In the genomic region with DNA sequence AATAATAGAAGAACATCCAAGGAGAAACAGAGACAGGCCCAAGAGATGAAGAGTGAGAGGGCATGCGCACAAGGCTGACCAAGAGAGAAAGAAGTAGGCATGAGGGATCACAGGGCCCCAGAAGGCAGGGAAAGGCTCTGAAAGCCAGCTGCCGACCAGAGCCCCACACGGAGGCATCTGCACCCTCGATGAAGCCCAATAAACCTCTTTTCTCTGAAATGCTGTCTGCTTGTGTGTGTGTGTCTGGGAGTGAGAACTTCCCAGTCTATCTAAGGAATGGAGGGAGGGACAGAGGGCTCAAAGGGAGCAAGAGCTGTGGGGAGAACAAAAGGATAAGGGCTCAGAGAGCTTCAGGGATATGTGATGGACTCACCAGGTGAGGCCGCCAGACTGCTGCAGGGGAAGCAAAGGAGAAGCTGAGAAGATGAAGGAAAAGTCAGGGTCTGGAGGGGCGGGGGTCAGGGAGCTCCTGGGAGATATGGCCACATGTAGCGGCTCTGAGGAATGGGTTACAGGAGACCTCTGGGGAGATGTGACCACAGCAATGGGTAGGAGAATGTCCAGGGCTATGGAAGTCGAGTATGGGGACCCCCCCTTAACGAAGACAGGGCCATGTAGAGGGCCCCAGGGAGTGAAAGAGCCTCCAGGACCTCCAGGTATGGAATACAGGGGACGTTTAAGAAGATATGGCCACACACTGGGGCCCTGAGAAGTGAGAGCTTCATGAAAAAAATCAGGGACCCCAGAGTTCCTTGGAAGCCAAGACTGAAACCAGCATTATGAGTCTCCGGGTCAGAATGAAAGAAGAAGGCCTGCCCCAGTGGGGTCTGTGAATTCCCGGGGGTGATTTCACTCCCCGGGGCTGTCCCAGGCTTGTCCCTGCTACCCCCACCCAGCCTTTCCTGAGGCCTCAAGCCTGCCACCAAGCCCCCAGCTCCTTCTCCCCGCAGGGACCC, we compare ENCODE assay signal across 11 cellular contexts. TPM values are rescaled to one million over a fixed set of nuclear protein-coding genes. Genes with fewer than 3 reads are reported as not detected.
DNase-seq lines count a peak whose midpoint lies in the region; ATAC-seq and TF ChIP-seq lines count a peak whose summit lies in the region.
"Had no signal": no experiment of that assay in that cellular context is flagged by ENCODE, and none has a peak within 500 bp of the region (broad histone marks: within the 10 kb centered on the region; RNA-seq: fewer than 3 reads in every experiment).

No MANE protein-coding gene starts in this region.

- H2AFZ ChIP-seq in neural progenitor cell (replicated peaks) = no peak overlapping the region

- TF ChIP-seq POLR2A in GM18526 (IDR thresholded peaks at IDR 0.05; ENCODE audit: extremely low read depth, insufficient read length) = peak; percentile 11

- no peaks in the 10 kb centered on the region for H4K20me1 ChIP-seq in neural progenitor cell (ENCODE audit: low read depth)

- no peaks in the 10 kb centered on the region for H3K27me3 Mint-ChIP-seq in activated T-cell treated with anti-CD3 and anti-CD28 coated beads, Interleukin-2, amount 50 U/mL, for 72 hours (ENCODE audit: low read depth)
- peaks cover 16% of the 10 kb centered on the region for H3K27me3 Mint-ChIP-seq in neural progenitor cell (ENCODE audit: insufficient read depth, low read depth)

- H3K4me1 ChIP-seq in neural progenitor cell = peaks cover 6% of the 10 kb centered on the region

- H3K9me3 ChIP-seq in neural progenitor cell (ENCODE audit: low read depth) = no peaks in the 10 kb centered on the region
- H3K9me3 ChIP-seq: MG63, suprapubic skin had no signal

- ATAC-seq in activated T-cell treated with anti-CD3 and anti-CD28 coated beads, Interleukin-2, amount 50 U/mL, for 72 hours (replicated peaks in 1 of 2) = peak in 1 of 2 donors; percentile 3
- ATAC-seq in HG03108 (IDR thresholded peaks at IDR 0.05; ENCODE audit: unreplicated experiment) (no peak), GM19467 (IDR thresholded peaks at IDR 0.05; ENCODE audit: unreplicated experiment) (no peak)

- H3K27ac Mint-ChIP-seq in activated T-cell treated with anti-CD3 and anti-CD28 coated beads, Interleukin-2, amount 50 U/mL, for 72 hours = peak overlapping the region; percentile 81
- H3K27ac Mint-ChIP-seq in neural progenitor cell = peak overlapping the region; percentile 58

- H3K27me3 ChIP-seq in neural progenitor cell = no peaks in the 10 kb centered on the region
- H3K27me3 ChIP-seq: brain microvascular endothelial cell, MG63 had no signal

- H3K9ac ChIP-seq in neural progenitor cell = no peak overlapping the region

- no peaks in the 10 kb centered on the region for H3K9me3 Mint-ChIP-seq in activated T-cell treated with anti-CD3 and anti-CD28 coated beads, Interleukin-2, amount 50 U/mL, for 72 hours
- no peaks in the 10 kb centered on the region for H3K9me3 Mint-ChIP-seq in neural progenitor cell

- no peaks in the 10 kb centered on the region for H3K36me3 ChIP-seq in neural progenitor cell
- H3K36me3 ChIP-seq: brain microvascular endothelial cell, MG63, suprapubic skin had no signal

- peaks cover 96% of the 10 kb centered on the region for H3K4me1 Mint-ChIP-seq in activated T-cell treated with anti-CD3 and anti-CD28 coated beads, Interleukin-2, amount 50 U/mL, for 72 hours (ENCODE audit: low read depth)
- no peaks in the 10 kb centered on the region for H3K4me1 Mint-ChIP-seq in neural progenitor cell

- H3K4me3 ChIP-seq in neural progenitor cell (no peak overlapping the region), foreskin fibroblast (ENCODE audit: low read depth in 1 of 2, low read length in 2 of 2) (no peak overlapping the region)
- H3K4me3 ChIP-seq: MG63 had no signal

- TF ChIP-seq CTCF in neural progenitor cell (IDR thresholded peaks at IDR 0.05) (no peak), foreskin fibroblast (IDR thresholded peaks at IDR 0.05; ENCODE audit: low read depth, low read length) (no peak)

- peak overlapping the region; percentile 92 for H3K4me3 Mint-ChIP-seq in activated T-cell treated with anti-CD3 and anti-CD28 coated beads, Interleukin-2, amount 50 U/mL, for 72 hours
- no peak overlapping the region for H3K4me3 Mint-ChIP-seq in neural progenitor cell

- peaks cover 8% of the 10 kb centered on the region in 2 donors for H3K36me3 Mint-ChIP-seq in activated T-cell treated with anti-CD3 and anti-CD28 coated beads, Interleukin-2, amount 50 U/mL, for 72 hours (ENCODE audit: insufficient read depth in 2 of 2)
- H3K36me3 Mint-ChIP-seq in neural progenitor cell = no peaks in the 10 kb centered on the region

- no peak overlapping the region for H3K27ac ChIP-seq in neural progenitor cell
- H3K27ac ChIP-seq: brain microvascular endothelial cell, suprapubic skin had no signal

- H3F3A ChIP-seq in neural progenitor cell (ENCODE audit: low read depth) = no peaks in the 10 kb centered on the region

- H3K4me2 ChIP-seq in neural progenitor cell = no peak overlapping the region

- DNase-seq in ELF-1 (ENCODE audit: low read depth, low spot score) (peak; percentile 50), neural progenitor cell (ENCODE audit: low spot score) (no peak), NCI-H774 (lab: John Stamatoyannopoulos, UW) (no peak), foreskin fibroblast (no peak)
- peak in 1 of 2 donors; percentile 62 for DNase-seq in activated T-cell treated with anti-CD3 and anti-CD28 coated beads, Interleukin-2, amount 50 U/mL, for 72 hours
- DNase-seq: brain microvascular endothelial cell, MG63 had no signal

- no peaks in the 10 kb centered on the region for H3K79me2 ChIP-seq in neural progenitor cell (ENCODE audit: low read depth)

RNA-seq across cellular contexts. Expression of gene TNF, which starts 1.0 kb away (rescaled TPM):
- 10 to 100 TPM; 30.7 to 57.8 TPM for total RNA-seq in activated T-cell treated with anti-CD3 and anti-CD28 coated beads, Interleukin-2, amount 50 U/mL, for 72 hours
- total RNA-seq in neural progenitor cell (ENCODE audit: low replicate concordance) = 0.19 TPM in 1 of 2 replicates, not detected in the other

RNA-seq across cellular contexts. Expression of gene LTA, which starts 2.3 kb away (rescaled TPM):
- total RNA-seq in activated T-cell treated with anti-CD3 and anti-CD28 coated beads, Interleukin-2, amount 50 U/mL, for 72 hours = 100 to 1,000 TPM in 1 of 2 donors, 10 to 100 TPM in 1; 77.2 to 110 TPM
- not detected in 2 replicates for total RNA-seq in neural progenitor cell (ENCODE audit: low replicate concordance)

RNA-seq across cellular contexts. Expression of gene LTB, which starts 7.8 kb away (rescaled TPM):
- total RNA-seq in activated T-cell treated with anti-CD3 and anti-CD28 coated beads, Interleukin-2, amount 50 U/mL, for 72 hours = 10 to 100 TPM; 43.4 to 61.8 TPM
- 0.15 TPM in 1 of 2 replicates, not detected in the other for total RNA-seq in neural progenitor cell (ENCODE audit: low replicate concordance)
- total RNA-seq: suprapubic skin had no signal

RNA-seq across cellular contexts. Expression of gene LST1, which starts 11.7 kb away (rescaled TPM):
- total RNA-seq in activated T-cell treated with anti-CD3 and anti-CD28 coated beads, Interleukin-2, amount 50 U/mL, for 72 hours = 10 to 100 TPM; 24.6 to 27.0 TPM
- not detected in 2 replicates for total RNA-seq in neural progenitor cell (ENCODE audit: low replicate concordance)

RNA-seq across cellular contexts. Expression of gene NCR3, which starts 18.4 kb away (rescaled TPM):
- 10 to 100 TPM; 15.0 to 24.7 TPM for total RNA-seq in activated T-cell treated with anti-CD3 and anti-CD28 coated beads, Interleukin-2, amount 50 U/mL, for 72 hours
- total RNA-seq in neural progenitor cell (ENCODE audit: low replicate concordance) = not detected in 2 replicates
- total RNA-seq: suprapubic skin had no signal

Comparison
In these comparisons a context has a peak if more than half of its experiments do, and no peak if none do; other contexts are left out.
1. RNA of gene TNF, which starts 1.0 kb away (total RNA-seq): 30.7 to 57.8 TPM in activated T-cell treated with anti-CD3 and anti-CD28 coated beads, Interleukin-2, amount 50 U/mL, for 72 hours; 0.19 TPM in neural progenitor cell; every median in the first group is over 10 times any median in the second.
2. RNA of gene LTA, which starts 2.3 kb away (total RNA-seq): 77.2 to 110 TPM in activated T-cell treated with anti-CD3 and anti-CD28 coated beads, Interleukin-2, amount 50 U/mL, for 72 hours; not detected in neural progenitor cell; every median in the first group is over 10 times any median in the second.
3. RNA of gene LTB, which starts 7.8 kb away (total RNA-seq): 43.4 to 61.8 TPM in activated T-cell treated with anti-CD3 and anti-CD28 coated beads, Interleukin-2, amount 50 U/mL, for 72 hours; 0.15 TPM in neural progenitor cell; every median in the first group is over 10 times any median in the second.